In genomic region chr1:203213126-203213525, GRCh38 we compare ENCODE assay signal across 23 cellular contexts. TPM values are rescaled to one million over a fixed set of nuclear protein-coding genes. Genes with fewer than 3 reads are reported as not detected.
DNase-seq lines count a peak whose midpoint lies in the region; ATAC-seq and TF ChIP-seq lines count a peak whose summit lies in the region.
"Had no signal": no experiment of that assay in that cellular context is flagged by ENCODE, and none has a peak within 500 bp of the region (broad histone marks: within the 10 kb centered on the region; RNA-seq: fewer than 3 reads in every experiment).

No MANE protein-coding gene starts in this region.

- H3F3A ChIP-seq in neural progenitor cell (ENCODE audit: low read depth): no peaks in the 10 kb centered on the region

- intact Hi-C loops in left lung (cut with DNase I): no loop called here

- peak; percentile 48 for DNase-seq in activated effector memory CD4-positive, alpha-beta T cell treated with anti-CD3 and anti-CD28 coated beads, Interleukin-2, amount 50 U/mL, for 16 hours
- DNase-seq in activated effector memory CD4-positive, alpha-beta T cell treated with Interleukin-2 at 50 U/mL for 16 hours: no peak
- no peak for DNase-seq in left lung
- DNase-seq in neural progenitor cell (ENCODE audit: low spot score): no peak
- DNase-seq in activated CD4-positive, alpha-beta T cell treated with anti-CD3 and anti-CD28 coated beads for 1 hour: no peak
- no peak for DNase-seq in osteoblast (ENCODE audit: insufficient read length, low spot score, missing footprints)
- DNase-seq in stimulated activated naive B cell treated with anti-CD40 and anti-IgM and Interleukin-4, amounts not matched to agents 10 μg/mL and 1 μg/mL and 100 μg/mL, for 72 hours: no peak
- DNase-seq: Calu3; CD4-positive, alpha-beta T cell; CD8-positive, alpha-beta memory T cell; DMS53; DMS79 treated with DMSO at 0.1 percent for 48 hours; GF-D8; GOT3; HFFc6 had no signal

- no peaks in the 10 kb centered on the region for H3K9me3 ChIP-seq in left lung
- no peaks in the 10 kb centered on the region for H3K9me3 ChIP-seq in neural progenitor cell (ENCODE audit: low read depth)
- H3K9me3 ChIP-seq in osteoblast (ENCODE audit: low read depth, low read length): no peaks in the 10 kb centered on the region
- H3K9me3 ChIP-seq: BLaER1 treated with 17β-estradiol and CSF1 and Interleukin-3, amounts not matched to agents 10 nM and 100 nM; HAP-1 had no signal

- peaks cover 18% of the 10 kb centered on the region for H3K4me1 Mint-ChIP-seq in neural progenitor cell
- H3K4me1 Mint-ChIP-seq in stimulated activated naive B cell treated with anti-CD40 and anti-IgM and Interleukin-4, amounts not matched to agents 10 μg/mL and 1 μg/mL and 100 μg/mL, for 72 hours: peaks cover 5 to 6% of the 10 kb centered on the region in 2 donors
- H3K4me1 Mint-ChIP-seq: B cell had no signal

- H3K27ac Mint-ChIP-seq in neural progenitor cell: peak overlapping the region; percentile 12
- H3K27ac Mint-ChIP-seq in stimulated activated naive B cell treated with anti-CD40 and anti-IgM and Interleukin-4, amounts not matched to agents 10 μg/mL and 1 μg/mL and 100 μg/mL, for 72 hours: no peak overlapping the region
- H3K27ac Mint-ChIP-seq: B cell; CD4-positive, alpha-beta T cell; CD8-positive, alpha-beta memory T cell; HFFc6 had no signal

- H4K20me1 ChIP-seq in neural progenitor cell (ENCODE audit: low read depth) (no peaks in the 10 kb centered on the region), osteoblast (ENCODE audit: insufficient read depth, low read length) (no peaks in the 10 kb centered on the region)

- H3K4me1 ChIP-seq in left lung (peaks cover 0 to 29% of the 10 kb centered on the region in 2 donors), neural progenitor cell (peaks cover 12% of the 10 kb centered on the region), osteoblast (ENCODE audit: insufficient read depth, low read length) (peaks cover 6% of the 10 kb centered on the region)
- H3K4me1 ChIP-seq: HAP-1 had no signal

- H3K4me3 ChIP-seq in left lung (no peak overlapping the region), neural progenitor cell (no peak overlapping the region), osteoblast (ENCODE audit: insufficient read depth, low read length) (no peak overlapping the region)
- H3K4me3 ChIP-seq: BLaER1 treated with 17β-estradiol and CSF1 and Interleukin-3, amounts not matched to agents 10 nM and 100 nM; HAP-1 had no signal

- ATAC-seq in left lung (peak; percentile 15), GM19397 (IDR thresholded peaks at IDR 0.05; ENCODE audit: unreplicated experiment) (no peak)
- ATAC-seq in stimulated activated naive B cell treated with anti-CD40 and anti-IgM and Interleukin-4, amounts not matched to agents 10 μg/mL and 1 μg/mL and 100 μg/mL, for 72 hours (replicated peaks): no peak

- no peak overlapping the region for H3K9ac ChIP-seq in neural progenitor cell
- H3K9ac ChIP-seq: BLaER1 treated with 17β-estradiol and CSF1 and Interleukin-3, amounts not matched to agents 10 nM and 100 nM had no signal

- H3K9me3 Mint-ChIP-seq in neural progenitor cell: no peaks in the 10 kb centered on the region
- no peaks in the 10 kb centered on the region for H3K9me3 Mint-ChIP-seq in stimulated activated naive B cell treated with anti-CD40 and anti-IgM and Interleukin-4, amounts not matched to agents 10 μg/mL and 1 μg/mL and 100 μg/mL, for 72 hours
- H3K9me3 Mint-ChIP-seq: CD14-positive monocyte; CD4-positive, alpha-beta T cell; CD8-positive, alpha-beta memory T cell; HFFc6 had no signal

- H3K36me3 Mint-ChIP-seq in neural progenitor cell: no peaks in the 10 kb centered on the region
- no peaks in the 10 kb centered on the region for H3K36me3 Mint-ChIP-seq in stimulated activated naive B cell treated with anti-CD40 and anti-IgM and Interleukin-4, amounts not matched to agents 10 μg/mL and 1 μg/mL and 100 μg/mL, for 72 hours
- H3K36me3 Mint-ChIP-seq: CD14-positive monocyte; CD8-positive, alpha-beta memory T cell had no signal

- no peak for TF ChIP-seq CTCF in left lung (IDR thresholded peaks at IDR 0.05)
- no peak for TF ChIP-seq CTCF in neural progenitor cell (IDR thresholded peaks at IDR 0.05)
- no peak for TF ChIP-seq CTCF in osteoblast (IDR thresholded peaks at IDR 0.05; ENCODE audit: extremely low read depth, low read depth, low read length)

- H3K79me2 ChIP-seq in neural progenitor cell (ENCODE audit: low read depth) (no peaks in the 10 kb centered on the region), osteoblast (ENCODE audit: insufficient read depth, low read length) (no peaks in the 10 kb centered on the region)

- H3K36me3 ChIP-seq in left lung (no peaks in the 10 kb centered on the region), neural progenitor cell (no peaks in the 10 kb centered on the region), osteoblast (ENCODE audit: insufficient read depth, low read length) (no peaks in the 10 kb centered on the region)
- H3K36me3 ChIP-seq: BLaER1 treated with 17β-estradiol and CSF1 and Interleukin-3, amounts not matched to agents 10 nM and 100 nM; HAP-1 had no signal

- H3K27me3 Mint-ChIP-seq in neural progenitor cell (ENCODE audit: insufficient read depth, low read depth): peaks cover 10% of the 10 kb centered on the region
- peaks cover 19 to 25% of the 10 kb centered on the region in 2 donors for H3K27me3 Mint-ChIP-seq in stimulated activated naive B cell treated with anti-CD40 and anti-IgM and Interleukin-4, amounts not matched to agents 10 μg/mL and 1 μg/mL and 100 μg/mL, for 72 hours

- no peak overlapping the region for H3K4me3 Mint-ChIP-seq in neural progenitor cell
- no peak overlapping the region for H3K4me3 Mint-ChIP-seq in stimulated activated naive B cell treated with anti-CD40 and anti-IgM and Interleukin-4, amounts not matched to agents 10 μg/mL and 1 μg/mL and 100 μg/mL, for 72 hours
- H3K4me3 Mint-ChIP-seq: B cell; CD14-positive monocyte; CD4-positive, alpha-beta T cell; CD8-positive, alpha-beta memory T cell; HFFc6 had no signal

- H3K4me2 ChIP-seq in neural progenitor cell (no peak overlapping the region), osteoblast (ENCODE audit: insufficient read depth, low read length) (no peak overlapping the region)

- H2AFZ ChIP-seq in neural progenitor cell (replicated peaks): no peak overlapping the region
- no peak overlapping the region for H2AFZ ChIP-seq in osteoblast (ENCODE audit: low read length)

- H3K27ac ChIP-seq in left lung (no peak overlapping the region), neural progenitor cell (no peak overlapping the region), osteoblast (ENCODE audit: low read depth, low read length) (no peak overlapping the region)
- H3K27ac ChIP-seq: 22Rv1; BLaER1 treated with 17β-estradiol and CSF1 and Interleukin-3, amounts not matched to agents 10 nM and 100 nM had no signal

- H3K27me3 ChIP-seq in left lung: peaks cover 0 to 19% of the 10 kb centered on the region in 2 donors
- H3K27me3 ChIP-seq in neural progenitor cell: no peaks in the 10 kb centered on the region
- peaks cover 2% of the 10 kb centered on the region for H3K27me3 ChIP-seq in osteoblast (ENCODE audit: insufficient read depth, low read length)

RNA-seq across cellular contexts. Expression of gene CHIT1, which starts 16.3 kb away (rescaled TPM):
- total RNA-seq in left lung (1 to 10 TPM; 2.0 to 3.0 TPM), neural progenitor cell (ENCODE audit: low replicate concordance) (0.03 and 0.11 TPM in 2 replicates), osteoblast (under 0.01 TPM in 1 of 2 replicates, not detected in the other)
- total RNA-seq: Calu3, Daoy, G401, HFFc6 had no signal

RNA-seq across cellular contexts. Expression of gene CHI3L1, which starts 26.6 kb away (rescaled TPM):
- total RNA-seq in left lung (10 to 100 TPM; 49.7 to 74.9 TPM), neural progenitor cell (ENCODE audit: low replicate concordance) (0.95 and 1.7 TPM in 2 replicates), osteoblast (273 and 932 TPM in 2 replicates)
- total RNA-seq: Calu3; CD4-positive, alpha-beta T cell; CD8-positive, alpha-beta memory T cell; Daoy; HFFc6 had no signal

RNA-seq across cellular contexts. Expression of gene MYBPH, which starts 37.5 kb away (rescaled TPM):
- total RNA-seq in left lung: 1 to 10 TPM in 1 of 2 donors, under 1 TPM in 1; 0.55 to 1.3 TPM
- not detected in 2 replicates for total RNA-seq in neural progenitor cell (ENCODE audit: low replicate concordance)
- total RNA-seq in osteoblast: under 0.01 and 0.29 TPM in 2 replicates
- total RNA-seq: B cell; Calu3; CD4-positive, alpha-beta T cell; CD8-positive, alpha-beta memory T cell; Daoy; HFFc6 had no signal

Comparison
In these comparisons a context has a peak if more than half of its experiments do, and no peak if none do; other contexts are left out.
1. RNA of gene CHI3L1, which starts 26.6 kb away (total RNA-seq): 273 to 932 TPM in osteoblast and 49.7 to 74.9 TPM in left lung; 0.95 to 1.7 TPM in neural progenitor cell; every median in the first group is over 10 times any median in the second.